12 cellular contexts compared by ENCODE assay signal in genomic region chr10:78911533-78912340, GRCh38.
"Had no signal": no experiment of that assay in that cellular context is flagged by ENCODE, and none has a peak within 500 bp of the region (broad histone marks: within the 10 kb centered on the region; RNA-seq: fewer than 3 reads in every experiment).

No MANE protein-coding gene starts in this region.

- H3K36me3 ChIP-seq: breast epithelium had no signal

- H3K27me3 ChIP-seq: breast epithelium had no signal

- H3K27ac ChIP-seq: breast epithelium, parathyroid adenoma had no signal

- DNase-seq: activated T-cell treated with anti-CD3 and anti-CD28 coated beads, Interleukin-2, amount 50 U/mL, for 1 hour; endodermal cell; immature natural killer cell; retina; stimulated activated CD4-positive, alpha-beta T cell treated with anti-CD3 and anti-CD28 coated beads, Interleukin-1b, Interleukin-23, amount 100 ng/mL, for 48 hours; trophoblast cell had no signal

- ATAC-seq: activated CD4-positive, CD25-positive, alpha-beta regulatory T cell treated with anti-CD3 and anti-CD28 coated beads, Interleukin-2, amount 50 U/mL, for 24 hours; activated naive CD4-positive, alpha-beta T cell treated with anti-CD3 and anti-CD28 coated beads, Interleukin-2, amount 50 U/mL, for 72 hours; stimulated activated memory B cell treated with anti-CD40 and anti-IgM and Interleukin-4, amounts not matched to agents 10 μg/mL and 1 μg/mL and 100 μg/mL, for 72 hours had no signal

- H3K4me3 ChIP-seq: breast epithelium had no signal

- H3K4me3 Mint-ChIP-seq: endodermal cell; immature natural killer cell; neural crest cell; stimulated activated memory B cell treated with anti-CD40 and anti-IgM and Interleukin-4, amounts not matched to agents 10 μg/mL and 1 μg/mL and 100 μg/mL, for 72 hours had no signal

- H3K9me3 Mint-ChIP-seq: activated naive CD4-positive, alpha-beta T cell treated with anti-CD3 and anti-CD28 coated beads, Interleukin-2, amount 50 U/mL, for 72 hours; endodermal cell; immature natural killer cell; neural crest cell; stimulated activated memory B cell treated with anti-CD40 and anti-IgM and Interleukin-4, amounts not matched to agents 10 μg/mL and 1 μg/mL and 100 μg/mL, for 72 hours had no signal

- H3K9me3 ChIP-seq: breast epithelium had no signal

- H3K4me1 Mint-ChIP-seq: immature natural killer cell; stimulated activated memory B cell treated with anti-CD40 and anti-IgM and Interleukin-4, amounts not matched to agents 10 μg/mL and 1 μg/mL and 100 μg/mL, for 72 hours had no signal

- H3K36me3 Mint-ChIP-seq: activated naive CD4-positive, alpha-beta T cell treated with anti-CD3 and anti-CD28 coated beads, Interleukin-2, amount 50 U/mL, for 72 hours; immature natural killer cell; stimulated activated memory B cell treated with anti-CD40 and anti-IgM and Interleukin-4, amounts not matched to agents 10 μg/mL and 1 μg/mL and 100 μg/mL, for 72 hours had no signal

- H3K27ac Mint-ChIP-seq: activated naive CD4-positive, alpha-beta T cell treated with anti-CD3 and anti-CD28 coated beads, Interleukin-2, amount 50 U/mL, for 72 hours; endodermal cell; immature natural killer cell; stimulated activated memory B cell treated with anti-CD40 and anti-IgM and Interleukin-4, amounts not matched to agents 10 μg/mL and 1 μg/mL and 100 μg/mL, for 72 hours had no signal
